26 cellular contexts compared by ENCODE assay signal in genomic region chr21:38637161-38637560, GRCh38.
"Had no signal": no experiment of that assay in that cellular context is flagged by ENCODE, and none has a peak within 500 bp of the region (broad histone marks: within the 10 kb centered on the region; RNA-seq: fewer than 3 reads in every experiment).

No MANE protein-coding gene starts in this region.

- H3K4me2 ChIP-seq: hepatocyte had no signal

- H3K27ac ChIP-seq: colonic mucosa, gastrocnemius medialis, heart left ventricle, hepatocyte, lower lobe of right lung, neutrophil, prostate gland, right atrium auricular region, stomach, thyroid gland, vagina had no signal

- H3K27me3 ChIP-seq: colonic mucosa, gastrocnemius medialis, heart left ventricle, hepatocyte, neutrophil, right atrium auricular region, thyroid gland, vagina had no signal

- H3K9me3 ChIP-seq: colonic mucosa, gastrocnemius medialis, lower lobe of right lung, neutrophil, prostate gland, right atrium auricular region, thyroid gland, vagina had no signal

- H3K27ac Mint-ChIP-seq: dendritic cell treated with granulocyte-macrophage colony-stimulating factor and Interleukin-4, amounts not matched to agents 40 ng/mL and 50 ng/mL, for 4 days; endodermal cell; immature natural killer cell; memory B cell; natural killer cell treated with Interleukin-12 subunit alpha and Interleukin-12 subunit beta and Interleukin-15 and Interleukin-18, amount 100 ng/mL, for 72 hours; stimulated activated effector memory CD8-positive, alpha-beta T cell treated with anti-CD3 and anti-CD28 coated beads, Interleukin-12 subunit alpha, Interleukin-12 subunit beta, amount 100 ng/mL, for 72 hours had no signal

- H3K27me3 Mint-ChIP-seq: memory B cell had no signal

- H3K4me3 Mint-ChIP-seq: dendritic cell treated with granulocyte-macrophage colony-stimulating factor and Interleukin-4, amounts not matched to agents 40 ng/mL and 50 ng/mL, for 4 days; endodermal cell; immature natural killer cell; memory B cell; natural killer cell treated with Interleukin-12 subunit alpha and Interleukin-12 subunit beta and Interleukin-15 and Interleukin-18, amount 100 ng/mL, for 72 hours; neural crest cell; stimulated activated effector memory CD8-positive, alpha-beta T cell treated with anti-CD3 and anti-CD28 coated beads, Interleukin-12 subunit alpha, Interleukin-12 subunit beta, amount 100 ng/mL, for 72 hours had no signal

- DNase-seq: colonic mucosa; effector CD8-positive, alpha-beta T cell; endodermal cell; erythroblast; gastrocnemius medialis; heart left ventricle; immature natural killer cell; islet precursor cell; left ventricle myocardium superior; lower lobe of right lung; stimulated activated CD4-positive, alpha-beta T cell treated with anti-CD3 and anti-CD28 coated beads, Interleukin-2, amount 100 ng/mL, for 24 hours; stimulated activated CD4-positive, alpha-beta T cell treated with anti-CD3 and anti-CD28 coated beads, Interleukin-4, amount 100 ng/mL, for 24 hours; stimulated activated naive CD4-positive, alpha-beta T cell treated with Interleukin-2 at 50 U/mL for 16 hours; stomach; thyroid gland; trophoblast cell had no signal

- H3K9me3 Mint-ChIP-seq: immature natural killer cell had no signal

- H3K4me1 Mint-ChIP-seq: endodermal cell; memory B cell; neural crest cell; stimulated activated effector memory CD8-positive, alpha-beta T cell treated with anti-CD3 and anti-CD28 coated beads, Interleukin-12 subunit alpha, Interleukin-12 subunit beta, amount 100 ng/mL, for 72 hours had no signal

- H2AFZ ChIP-seq: hepatocyte had no signal

- H3K36me3 ChIP-seq: colonic mucosa, gastrocnemius medialis, heart left ventricle, lower lobe of right lung, neutrophil, prostate gland, right atrium auricular region, stomach, thyroid gland, vagina had no signal

- H3K4me3 ChIP-seq: colonic mucosa, gastrocnemius medialis, heart left ventricle, hepatocyte, lower lobe of right lung, prostate gland, right atrium auricular region, stomach, thyroid gland, vagina had no signal

- H3K79me2 ChIP-seq: hepatocyte had no signal

- H3K36me3 Mint-ChIP-seq: immature natural killer cell; stimulated activated effector memory CD8-positive, alpha-beta T cell treated with anti-CD3 and anti-CD28 coated beads, Interleukin-12 subunit alpha, Interleukin-12 subunit beta, amount 100 ng/mL, for 72 hours had no signal

- H3K4me1 ChIP-seq: colonic mucosa, gastrocnemius medialis, prostate gland, right atrium auricular region, stomach, thyroid gland, vagina had no signal
